31 cellular contexts compared by ENCODE assay signal in the genomic region with DNA sequence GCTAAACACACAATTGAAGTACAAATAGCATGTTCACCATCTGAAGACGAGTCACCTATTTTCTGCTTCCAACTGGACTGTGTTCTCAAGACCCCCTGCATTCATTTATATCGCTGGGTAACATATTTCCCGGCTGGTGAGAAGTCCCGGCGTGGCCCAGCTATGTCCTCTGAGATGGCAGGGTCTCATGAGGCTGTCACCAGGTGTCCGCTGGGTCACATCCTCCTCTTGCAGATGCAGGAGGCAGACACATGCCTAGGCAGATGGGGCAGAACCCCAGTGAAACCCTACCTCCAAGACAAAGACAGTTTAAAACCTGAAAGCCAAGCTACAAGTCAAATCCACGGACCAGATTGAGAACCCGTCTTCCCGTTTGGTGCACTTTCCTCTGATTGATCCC.
"Had no signal": no experiment of that assay in that cellular context is flagged by ENCODE, and none has a peak within 500 bp of the region (broad histone marks: within the 10 kb centered on the region; RNA-seq: fewer than 3 reads in every experiment).

No MANE protein-coding gene starts in this region.

- H3K27me3 Mint-ChIP-seq: activated CD4-positive, alpha-beta memory T cell treated with anti-CD3 and anti-CD28 coated beads for 36 hours; activated CD4-positive, alpha-beta T cell treated with anti-CD3 and anti-CD28 coated beads for 36 hours; activated CD4-positive, alpha-beta T cell treated with anti-CD3 and anti-CD28 coated beads, Interleukin-2, amount 10 ng/mL, durations not matched to agents 24 days and 14 days; activated CD8-positive, alpha-beta memory T cell treated with anti-CD3 and anti-CD28 coated beads, Interleukin-2, amount 10 ng/mL, durations not matched to agents 7 days and 5 days; activated naive CD4-positive, alpha-beta T cell treated with anti-CD3 and anti-CD28 coated beads, Interleukin-2, amount 50 U/mL, for 24 hours; activated naive CD8-positive, alpha-beta T cell treated with anti-CD3 and anti-CD28 coated beads, Interleukin-2, amount 50 U/mL, for 24 hours had no signal

- H3K36me3 ChIP-seq: adrenal gland, ascending aorta, breast epithelium, cardiac muscle cell, esophagus squamous epithelium, gastroesophageal sphincter had no signal

- H3K27ac ChIP-seq: adrenal gland, breast epithelium, cardiac muscle cell, esophagus squamous epithelium, gastroesophageal sphincter had no signal

- H3K27me3 ChIP-seq: adrenal gland, ascending aorta, breast epithelium, cardiac muscle cell, esophagus squamous epithelium, gastroesophageal sphincter had no signal

- H3K27ac Mint-ChIP-seq: activated CD4-positive, alpha-beta memory T cell treated with anti-CD3 and anti-CD28 coated beads for 36 hours; activated CD4-positive, alpha-beta T cell treated with anti-CD3 and anti-CD28 coated beads for 36 hours; activated CD4-positive, alpha-beta T cell treated with anti-CD3 and anti-CD28 coated beads, Interleukin-2, amount 10 ng/mL, durations not matched to agents 24 days and 14 days; activated CD8-positive, alpha-beta memory T cell treated with anti-CD3 and anti-CD28 coated beads, Interleukin-2, amount 10 ng/mL, durations not matched to agents 7 days and 5 days; activated CD8-positive, alpha-beta T cell treated with anti-CD3 and anti-CD28 coated beads, Interleukin-2, amount 10 ng/mL, durations not matched to agents 7 days and 5 days; activated naive CD4-positive, alpha-beta T cell treated with anti-CD3 and anti-CD28 coated beads for 36 hours; activated naive CD4-positive, alpha-beta T cell treated with anti-CD3 and anti-CD28 coated beads, Interleukin-2, amount 50 U/mL, for 24 hours; activated naive CD8-positive, alpha-beta T cell treated with anti-CD3 and anti-CD28 coated beads for 36 hours; activated naive CD8-positive, alpha-beta T cell treated with anti-CD3 and anti-CD28 coated beads, Interleukin-2, amount 50 U/mL, for 24 hours; activated T-helper 1 cell treated with anti-CD3 and anti-CD28 coated beads, Interleukin-12 subunit alpha, Interleukin-12 subunit beta, Interleukin-2, Interleukin-4 antibody, amounts not matched to agents 30 ng/mL and 10 ng/mL and 1 ng/mL, durations not matched to agents 14 hours and 24 hours and 36 hours; brain; effector memory CD8-positive, alpha-beta T cell had no signal

- ATAC-seq: activated CD4-positive, alpha-beta T cell treated with anti-CD3 and anti-CD28 coated beads for 36 hours; activated CD8-positive, alpha-beta memory T cell treated with anti-CD3 and anti-CD28 coated beads, Interleukin-2, amount 10 ng/mL, durations not matched to agents 7 days and 5 days; activated CD8-positive, alpha-beta T cell treated with anti-CD3 and anti-CD28 coated beads, Interleukin-2, amount 10 ng/mL, durations not matched to agents 7 days and 5 days; activated naive CD8-positive, alpha-beta T cell treated with anti-CD3 and anti-CD28 coated beads, Interleukin-2, amount 50 U/mL, for 24 hours; effector memory CD8-positive, alpha-beta T cell; gastroesophageal sphincter had no signal

- H3K4me3 Mint-ChIP-seq: activated CD4-positive, alpha-beta memory T cell treated with anti-CD3 and anti-CD28 coated beads for 36 hours; activated CD4-positive, alpha-beta T cell treated with anti-CD3 and anti-CD28 coated beads for 36 hours; activated CD4-positive, alpha-beta T cell treated with anti-CD3 and anti-CD28 coated beads, Interleukin-2, amount 10 ng/mL, durations not matched to agents 24 days and 14 days; activated CD8-positive, alpha-beta memory T cell treated with anti-CD3 and anti-CD28 coated beads, Interleukin-2, amount 10 ng/mL, durations not matched to agents 7 days and 5 days; activated CD8-positive, alpha-beta T cell treated with anti-CD3 and anti-CD28 coated beads, Interleukin-2, amount 10 ng/mL, durations not matched to agents 7 days and 5 days; activated naive CD4-positive, alpha-beta T cell treated with anti-CD3 and anti-CD28 coated beads for 36 hours; activated naive CD4-positive, alpha-beta T cell treated with anti-CD3 and anti-CD28 coated beads, Interleukin-2, amount 50 U/mL, for 24 hours; activated naive CD8-positive, alpha-beta T cell treated with anti-CD3 and anti-CD28 coated beads for 36 hours; activated naive CD8-positive, alpha-beta T cell treated with anti-CD3 and anti-CD28 coated beads, Interleukin-2, amount 50 U/mL, for 24 hours; activated T-helper 1 cell treated with anti-CD3 and anti-CD28 coated beads, Interleukin-12 subunit alpha, Interleukin-12 subunit beta, Interleukin-2, Interleukin-4 antibody, amounts not matched to agents 30 ng/mL and 10 ng/mL and 1 ng/mL, durations not matched to agents 14 hours and 24 hours and 36 hours; brain; effector memory CD8-positive, alpha-beta T cell had no signal

- H3K36me3 Mint-ChIP-seq: activated CD4-positive, alpha-beta memory T cell treated with anti-CD3 and anti-CD28 coated beads for 36 hours; activated naive CD4-positive, alpha-beta T cell treated with anti-CD3 and anti-CD28 coated beads, Interleukin-2, amount 50 U/mL, for 24 hours; brain had no signal

- H3K4me1 ChIP-seq: adrenal gland, breast epithelium had no signal

- DNase-seq: activated CD4-positive, alpha-beta memory T cell treated with anti-CD3 and anti-CD28 coated beads for 36 hours; activated CD4-positive, alpha-beta T cell treated with anti-CD3 and anti-CD28 coated beads for 36 hours; activated CD4-positive, alpha-beta T cell treated with anti-CD3 and anti-CD28 coated beads, Interleukin-2, amount 10 ng/mL, durations not matched to agents 24 days and 14 days; activated CD4-positive, CD25-positive, alpha-beta regulatory T cell; activated CD4-positive, CD25-positive, alpha-beta regulatory T cell treated with anti-CD3 and anti-CD28 coated beads, Interleukin-2, amount 50 U/mL, for 72 hours; activated CD8-positive, alpha-beta memory T cell treated with anti-CD3 and anti-CD28 coated beads, Interleukin-2, amount 10 ng/mL, durations not matched to agents 7 days and 5 days; activated CD8-positive, alpha-beta memory T cell treated with anti-CD3 and anti-CD28 coated beads, Interleukin-2, amount 50 U/mL, for 4 hours; activated CD8-positive, alpha-beta T cell treated with anti-CD3 and anti-CD28 coated beads, Interleukin-2, amount 10 ng/mL, durations not matched to agents 7 days and 5 days; activated naive CD4-positive, alpha-beta T cell treated with anti-CD3 and anti-CD28 coated beads for 36 hours; activated naive CD8-positive, alpha-beta T cell treated with anti-CD3 and anti-CD28 coated beads for 36 hours; activated naive CD8-positive, alpha-beta T cell treated with anti-CD3 and anti-CD28 coated beads, Interleukin-2, amount 50 U/mL, for 24 hours; activated T-cell treated with anti-CD3 and anti-CD28 coated beads, Interleukin-2, amount 50 U/mL, for 1 hour; activated T-cell treated with anti-CD3 and anti-CD28 coated beads, Interleukin-2, amount 50 U/mL, for 48 hours; adrenal gland; amygdala; central memory CD4-positive, alpha-beta T cell; dermis blood vessel endothelial cell; effector CD4-positive, alpha-beta T cell; effector memory CD8-positive, alpha-beta T cell; erythroblast; esophagus squamous epithelium; foreskin melanocyte; T-helper 2 cell had no signal

- H3K9me3 Mint-ChIP-seq: activated naive CD4-positive, alpha-beta T cell treated with anti-CD3 and anti-CD28 coated beads for 36 hours; activated naive CD4-positive, alpha-beta T cell treated with anti-CD3 and anti-CD28 coated beads, Interleukin-2, amount 50 U/mL, for 24 hours; effector memory CD8-positive, alpha-beta T cell had no signal

- H3K4me1 Mint-ChIP-seq: brain had no signal

- H3K4me3 ChIP-seq: adrenal gland, ascending aorta, breast epithelium, cardiac muscle cell, coronary artery, esophagus squamous epithelium, gastroesophageal sphincter had no signal

- H3K9me3 ChIP-seq: adrenal gland, ascending aorta, breast epithelium, esophagus squamous epithelium, gastroesophageal sphincter had no signal
